8 cellular contexts compared by ENCODE assay signal in genomic region chr11:47161134-47161854, GRCh38. TPM values are rescaled to one million over a fixed set of nuclear protein-coding genes. Genes with fewer than 3 reads are reported as not detected.
A peak's percentile ranks its signal among the peaks of the same experiment; 100 is the strongest.
DNase-seq lines count a peak whose midpoint lies in the region; ATAC-seq and TF ChIP-seq lines count a peak whose summit lies in the region.

No MANE protein-coding gene starts in this region.

- H2AFZ ChIP-seq in smooth muscle cell (ENCODE audit: low read depth) = no peak overlapping the region

- H4K20me1 ChIP-seq in smooth muscle cell (ENCODE audit: low read depth) = peaks cover 12% of the 10 kb centered on the region

- H3K27ac Mint-ChIP-seq in T-helper 17 cell = peak overlapping the region; percentile 14

- H3F3A ChIP-seq in smooth muscle cell (ENCODE audit: low read depth) = peaks cover 5% of the 10 kb centered on the region

- H3K9me3 ChIP-seq in T-helper 17 cell (ENCODE audit: control insufficient read depth, low read length, poor library complexity, severe bottlenecking) = no peaks in the 10 kb centered on the region
- no peaks in the 10 kb centered on the region for H3K9me3 ChIP-seq in smooth muscle cell (replicated peaks; ENCODE audit: low read depth)

- DNase-seq in CD1c-positive myeloid dendritic cell (ENCODE audit: extremely low spot score) (peak; percentile 61), MV-4-11 (lab: John Stamatoyannopoulos, UW) (peak; percentile 54), T-helper 17 cell (peak in 2 of 3 donors; percentile 21 to 41), astrocyte of the hippocampus (ENCODE audit: low read depth, low spot score) (peak; percentile 85), hippocampal formation (lab: John Stamatoyannopoulos, UW) (peak; percentile 32 to 42), smooth muscle cell (lab: John Stamatoyannopoulos, UW; ENCODE audit: unreplicated experiment) (peak; percentile 19), NCI-H510A treated with DMSO at 0.1 percent for 48 hours (lab: John Stamatoyannopoulos, UW) (no peak)

- H3K4me1 Mint-ChIP-seq in T-helper 17 cell = no peaks in the 10 kb centered on the region

- WGBS in smooth muscle cell (ENCODE audit: low lambda C conversion rate) = 58% methylated on average over 14 of the region's 14 CpGs

- H3K27ac ChIP-seq in smooth muscle cell (ENCODE audit: low read depth) = no peak overlapping the region

- H3K79me2 ChIP-seq in smooth muscle cell (ENCODE audit: low read depth) = no peaks in the 10 kb centered on the region

- H3K4me3 ChIP-seq in smooth muscle cell = no peak overlapping the region

- no peaks in the 10 kb centered on the region for H3K4me1 ChIP-seq in smooth muscle cell (ENCODE audit: low read depth)

- no peaks in the 10 kb centered on the region for H3K36me3 ChIP-seq in smooth muscle cell (ENCODE audit: low read depth)

- no peak overlapping the region for H3K4me3 Mint-ChIP-seq in T-helper 17 cell

- H3K4me2 ChIP-seq in smooth muscle cell = no peak overlapping the region

- no peaks in the 10 kb centered on the region for H3K27me3 Mint-ChIP-seq in T-helper 17 cell

- ATAC-seq in GM21381 (IDR thresholded peaks at IDR 0.05; ENCODE audit: unreplicated experiment) (peak; percentile 56), T-helper 17 cell (peak; percentile 77)

- H3K9ac ChIP-seq in smooth muscle cell (ENCODE audit: low read depth) = no peak overlapping the region

- peak; percentile 68 for TF ChIP-seq CTCF in smooth muscle cell (IDR thresholded peaks at IDR 0.05; ENCODE audit: borderline replicate concordance, insufficient read depth, poor library complexity, severe bottlenecking)

- H3K27me3 ChIP-seq in smooth muscle cell (ENCODE audit: low read depth) = no peaks in the 10 kb centered on the region

- no peaks in the 10 kb centered on the region for H3K36me3 Mint-ChIP-seq in T-helper 17 cell (ENCODE audit: low read depth)

RNA-seq across cellular contexts. Expression of gene ARFGAP2, which starts 15.4 kb away (rescaled TPM):
- total RNA-seq in T-helper 17 cell (100 to 1,000 TPM; 181 to 189 TPM), smooth muscle cell (71.9 and 76.5 TPM in 2 replicates)
- polyA plus RNA-seq in smooth muscle cell = 58.6 and 70.1 TPM in 2 replicates

RNA-seq across cellular contexts. Expression of gene PACSIN3, which starts 24.9 kb away (rescaled TPM):
- 1 to 10 TPM in 1 of 2 donors, under 1 TPM in 1; 0.30 to 1.4 TPM for total RNA-seq in T-helper 17 cell
- 24.8 and 27.3 TPM in 2 replicates for total RNA-seq in smooth muscle cell
- polyA plus RNA-seq in smooth muscle cell = 55.7 and 85.9 TPM in 2 replicates

RNA-seq across cellular contexts. Expression of gene DDB2, which starts 53.5 kb away (rescaled TPM):
- total RNA-seq in T-helper 17 cell (10 to 100 TPM; 75.3 to 77.0 TPM), smooth muscle cell (60.1 and 64.4 TPM in 2 replicates)
- 96.0 and 104 TPM in 2 replicates for polyA plus RNA-seq in smooth muscle cell

Comparison
In these comparisons a context has a peak if more than half of its experiments do, and no peak if none do; other contexts are left out.
1. RNA of gene PACSIN3, which starts 24.9 kb away (total RNA-seq): 24.8 to 27.3 TPM in smooth muscle cell; 0.30 to 1.4 TPM in T-helper 17 cell; every median in the first group is over 10 times any median in the second.